In the genomic region with DNA sequence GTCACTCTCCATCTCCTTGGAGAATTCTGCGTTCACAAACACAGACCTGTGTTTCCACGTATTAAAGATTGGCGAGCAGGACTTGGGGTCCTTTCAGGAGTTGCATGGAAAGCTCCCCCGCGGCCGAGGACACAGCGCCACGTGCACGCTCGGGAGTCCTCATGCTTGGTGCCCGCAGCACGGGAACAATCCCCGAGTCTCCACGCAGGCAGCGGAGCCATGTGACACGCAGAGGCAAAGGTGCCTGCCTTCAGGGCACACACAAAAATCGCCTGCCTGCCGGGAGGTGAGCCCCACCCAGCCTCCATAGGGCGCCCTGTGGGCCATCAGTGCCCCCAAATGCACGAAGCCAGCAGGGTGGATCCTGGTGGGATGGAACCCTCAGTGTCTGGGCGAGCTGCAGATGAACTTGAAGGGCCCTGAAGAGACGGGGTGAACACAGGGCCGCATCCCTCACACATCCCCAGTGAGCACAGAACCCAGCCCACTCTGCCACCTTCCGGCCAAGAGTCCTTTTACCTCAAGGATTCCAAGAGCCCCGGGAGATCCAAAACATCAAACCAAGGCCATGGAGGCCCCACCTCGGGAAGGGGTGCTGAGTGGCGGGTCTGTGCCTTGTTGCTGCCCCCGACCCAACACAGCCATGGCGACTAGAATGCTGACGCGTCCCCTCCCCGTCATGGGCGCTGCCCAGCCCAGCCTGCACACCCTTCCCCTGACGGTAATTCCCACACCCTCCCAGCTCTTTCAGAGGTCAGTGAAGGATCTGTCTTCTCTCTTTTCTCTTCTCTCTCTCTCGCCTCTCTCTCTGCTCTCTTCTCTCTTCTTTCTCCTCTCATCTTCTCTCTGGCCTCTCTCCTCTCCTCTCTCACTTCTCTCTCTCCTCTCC, we compare ENCODE assay signal across 14 cellular contexts. TPM values are rescaled to one million over a fixed set of nuclear protein-coding genes. Genes with fewer than 3 reads are reported as not detected.
DNase-seq lines count a peak whose midpoint lies in the region; ATAC-seq, FAIRE-seq and TF ChIP-seq lines count a peak whose summit lies in the region.
"Had no signal": no experiment of that assay in that cellular context is flagged by ENCODE, and none has a peak within 500 bp of the region (broad histone marks: within the 10 kb centered on the region; RNA-seq: fewer than 3 reads in every experiment).

No MANE protein-coding gene starts in this region.

- ATAC-seq in left cardiac atrium (no peak), HepG2 (peak; percentile 66), upper lobe of right lung (no peak)
- ATAC-seq: effector memory CD8-positive, alpha-beta T cell; left lobe of liver had no signal

- intact Hi-C loops in left cardiac atrium (cut with DNase I) (no loop called here), left ventricle myocardium inferior (cut with micrococcal nuclease) (no loop called here), HepG2 (cut with micrococcal nuclease; ENCODE audit: unreplicated experiment) (loop anchor here (1.0 kb wide), 1 partner anchor 49 kb away; no protein-coding TSS in a partner anchor), upper lobe of right lung (cut with DNase I) (no loop called here), colonic mucosa (cut with DNase I) (no loop called here)

- H3K36me3 ChIP-seq in left ventricle myocardium inferior (no peaks in the 10 kb centered on the region), HepG2 (replicated peaks in 1 of 2; ENCODE audit: control insufficient read depth in 1 of 2, insufficient read depth in 2 of 2, low read length in 2 of 2) (no peaks in the 10 kb centered on the region), upper lobe of right lung (no peaks in the 10 kb centered on the region), colonic mucosa (no peaks in the 10 kb centered on the region)
- H3K36me3 ChIP-seq: ascending aorta, neural progenitor cell had no signal

- H3K9me3 ChIP-seq in left ventricle myocardium inferior (replicated peaks) = no peaks in the 10 kb centered on the region
- H3K9me3 ChIP-seq in HepG2 (ENCODE audit: low read length) = no peaks in the 10 kb centered on the region
- no peaks in the 10 kb centered on the region for H3K9me3 ChIP-seq in upper lobe of right lung
- H3K9me3 ChIP-seq in colonic mucosa = no peaks in the 10 kb centered on the region
- H3K9me3 ChIP-seq: ascending aorta had no signal

- TF ChIP-seq CTCF in left ventricle myocardium inferior (IDR thresholded peaks at IDR 0.05; ENCODE audit: borderline replicate concordance) (no peak), HepG2 (CRISPR knock-in tag; IDR thresholded peaks at IDR 0.05) (peak; percentile 55), upper lobe of right lung (IDR thresholded peaks at IDR 0.05) (no peak), colonic mucosa (IDR thresholded peaks at IDR 0.05) (no peak)

- H3K4me3 ChIP-seq in left ventricle myocardium inferior (no peak overlapping the region), HepG2 (replicated peaks in 1 of 3; ENCODE audit: insufficient read depth in 1 of 3, low read depth in 2 of 3, low read length in 3 of 3) (no peak overlapping the region), upper lobe of right lung (no peak overlapping the region), colonic mucosa (no peak overlapping the region)
- H3K4me3 ChIP-seq: ascending aorta, neural progenitor cell had no signal

- no peak overlapping the region for H3K27ac ChIP-seq in left ventricle myocardium inferior (replicated peaks)
- no peak overlapping the region for H3K27ac ChIP-seq in HepG2 (ENCODE audit: extremely low read length, insufficient read depth, low read length)
- H3K27ac ChIP-seq in upper lobe of right lung = no peak overlapping the region
- no peak overlapping the region for H3K27ac ChIP-seq in colonic mucosa
- H3K27ac ChIP-seq: ascending aorta, neural progenitor cell had no signal

- POLR2A ChIA-PET in HepG2 (lab: Yijun Ruan, JAX) = no interaction called here

- BruUV-seq in HepG2 (replicated peaks; lab: Mats Ljungman, UMichigan) = no TSS peak

- no peaks in the 10 kb centered on the region for H4K20me1 ChIP-seq in HepG2 (ENCODE audit: insufficient read depth, low read length)

- DNase-seq in left cardiac atrium (peak; percentile 9), left ventricle myocardium inferior (no peak), RKO (ENCODE audit: low spot score) (peak; percentile 23), HepG2 (ENCODE audit: low spot score) (peak; percentile 7), upper lobe of right lung (peak; percentile 51), colonic mucosa (no peak), ureter (ENCODE audit: low spot score) (no peak)
- no peak for DNase-seq in stimulated activated CD4-positive, alpha-beta T cell treated with anti-CD3 and anti-CD28 coated beads, Interleukin-4, amount 100 ng/mL, for 4 hours
- DNase-seq: C1 segment of cervical spinal cord; effector memory CD8-positive, alpha-beta T cell; NCI-H2029 had no signal

- TF ChIP-seq EP300 in HepG2 (IDR thresholded peaks at IDR 0.05; ENCODE audit: low read depth in 2 of 2, low read length in 2 of 2) (no peak), HepG2 (CRISPR knock-in tag; IDR thresholded peaks at IDR 0.05; ENCODE audit: borderline replicate concordance) (no peak)

- no peak overlapping the region for H2AFZ ChIP-seq in HepG2 (ENCODE audit: low read length)
- H2AFZ ChIP-seq: neural progenitor cell had no signal

- H3K4me2 ChIP-seq in HepG2 (ENCODE audit: low read depth, low read length) = no peak overlapping the region
- H3K4me2 ChIP-seq: neural progenitor cell had no signal

- H3K4me1 ChIP-seq in left ventricle myocardium inferior (peaks cover 3% of the 10 kb centered on the region), HepG2 (ENCODE audit: insufficient read depth, low read length) (no peaks in the 10 kb centered on the region), upper lobe of right lung (no peaks in the 10 kb centered on the region), colonic mucosa (no peaks in the 10 kb centered on the region)
- H3K4me1 ChIP-seq: ascending aorta, neural progenitor cell had no signal

- no peaks in the 10 kb centered on the region for H3K79me2 ChIP-seq in HepG2 (ENCODE audit: insufficient read depth, low read length)

- H3K9ac ChIP-seq in HepG2 (ENCODE audit: insufficient read depth, low read depth, low read length) (no peak overlapping the region), colonic mucosa (ENCODE audit: low read depth in 2 of 2, low read length in 2 of 2) (no peak overlapping the region)
- H3K9ac ChIP-seq: neural progenitor cell had no signal

- CTCF ChIA-PET in HepG2 (lab: Yijun Ruan, JAX; ENCODE audit: low intra/inter-chr PET ratio, low total read pairs) = interaction anchor here (1.1 to 1.3 kb wide), 2 partner anchors 50 to 232 kb away, joined by 4 to 6 read pairs; no protein-coding TSS in a partner anchor

- no peak for TF ChIP-seq POLR2A in HepG2 (IDR thresholded peaks at IDR 0.05; ENCODE audit: insufficient read depth in 1 of 2, low read depth in 2 of 2, low read length in 2 of 2)

- TF ChIP-seq RAD21 in HepG2 (CRISPR knock-in tag; IDR thresholded peaks at IDR 0.05) = no peak

- peaks cover 35% of the 10 kb centered on the region for H3K27me3 ChIP-seq in left ventricle myocardium inferior (ENCODE audit: low read depth)
- peaks cover 7 to 41% of the 10 kb centered on the region in 2 experiments; a peak in 3 of 5 replicates for H3K27me3 ChIP-seq in HepG2 (ENCODE audit: control insufficient read depth in 1 of 2, insufficient read depth in 2 of 2, low read length in 2 of 2)
- peaks cover 24% of the 10 kb centered on the region for H3K27me3 ChIP-seq in upper lobe of right lung
- no peaks in the 10 kb centered on the region for H3K27me3 ChIP-seq in colonic mucosa
- H3K27me3 ChIP-seq: ascending aorta, neural progenitor cell had no signal

- in situ Hi-C loops in HepG2 (cut with HindIII; ENCODE audit: extremely low pct_ligation_motif_present, low pct_unique_long_range_greater_than_20kb) = no loop called here

- FAIRE-seq in HepG2 (lab: Jason Lieb, UNC) = no peak

- WGBS in HepG2 (ENCODE audit: low lambda C conversion rate) = 56% methylated on average over 10 of the region's 35 CpGs

TF ChIP-seq in HepG2, 621 proteins besides CTCF, POLR2A, EP300 and RAD21 (continues in another document):
- 0 out of 2 replicates have a peak, but pooled peaks have one; percentile 13 for TF ChIP-seq STAG1 (CRISPR knock-in tag; IDR thresholded peaks at IDR 0.05)
- no peak for TF ChIP-seq RBM39 (IDR thresholded peaks at IDR 0.05; ENCODE audit: low read depth, low read length, poor library complexity, severe bottlenecking)

RNA-seq across cellular contexts. Expression of gene CFAP46, which starts 55.9 kb away (rescaled TPM):
- total RNA-seq in left cardiac atrium (1 to 10 TPM; 1.2 to 1.7 TPM), left ventricle myocardium inferior (0.99 TPM), HepG2 (2016; rRNA removed; fragmentation: Illumina TruSeq; extraction: Trizol) (0.74 and 0.84 TPM in 2 replicates), upper lobe of right lung (0.52 TPM), colonic mucosa (under 1 TPM in 1 of 2 donors, not detected in 1; 0.13 TPM), ureter (1.7 TPM)
- not detected in 2 replicates for total RNA-seq in HepG2 (2016; cell fraction: cytosol; rRNA removed; fragmentation: Illumina TruSeq; extraction: Trizol; ENCODE audit: low read depth)
- 0.87 and 1.1 TPM in 2 replicates for total RNA-seq in HepG2 (2016; cell fraction: insoluble cytoplasmic fraction; rRNA removed; fragmentation: Illumina TruSeq; extraction: Trizol)
- 0.21 and 0.34 TPM in 2 replicates for total RNA-seq in HepG2 (2016; cell fraction: membrane; rRNA removed; fragmentation: Illumina TruSeq; extraction: Trizol)
- 0.53 and 1.3 TPM in 2 replicates for total RNA-seq in HepG2 (2016; cell fraction: nucleus; rRNA removed; fragmentation: Illumina TruSeq; extraction: Trizol)
- 0.10 and 0.24 TPM in 2 replicates for polyA plus RNA-seq in HepG2 (2011; rRNA removed)
- 0.13 and 0.19 TPM in 2 replicates for polyA plus RNA-seq in HepG2 (2011; cell fraction: cytosol; rRNA removed)
- 0.05 and 0.27 TPM in 2 replicates for polyA plus RNA-seq in HepG2 (2011; cell fraction: nucleus; rRNA removed)
- 0.12 and 0.16 TPM in 2 replicates for polyA plus RNA-seq in HepG2 (2012)
- polyA plus RNA-seq in HepG2 (2016; cell fraction: cytosol; fragmentation: Illumina TruSeq; extraction: Trizol; ENCODE audit: low read depth) = 0.18 and 0.26 TPM in 2 replicates
- polyA plus RNA-seq in HepG2 (2016; cell fraction: insoluble cytoplasmic fraction; fragmentation: Illumina TruSeq; extraction: Trizol; ENCODE audit: low read depth) = 0.86 and 1.2 TPM in 2 replicates
- 0.33 and 0.34 TPM in 2 replicates for polyA plus RNA-seq in HepG2 (2016; cell fraction: membrane; fragmentation: Illumina TruSeq; extraction: Trizol; ENCODE audit: low read depth)
- 0.60 and 0.65 TPM in 2 replicates for polyA plus RNA-seq in HepG2 (2016; cell fraction: nucleus; fragmentation: Illumina TruSeq; extraction: Trizol; ENCODE audit: insufficient read depth, low read depth)
- polyA minus RNA-seq in HepG2 (2011; rRNA and poly(A)+ RNA removed; ENCODE audit: low replicate concordance) = 0.06 TPM in 1 of 2 replicates, not detected in the other
- not detected in 2 replicates for polyA minus RNA-seq in HepG2 (2011; cell fraction: cytosol; rRNA and poly(A)+ RNA removed)
- polyA minus RNA-seq in HepG2 (2011; cell fraction: nucleus; rRNA and poly(A)+ RNA removed) = 0.26 TPM in 1 of 2 replicates, not detected in the other
- total RNA-seq: ascending aorta had no signal

Comparison
In these comparisons a context has a peak if more than half of its experiments do, and no peak if none do; other contexts are left out.
1. DNase-seq: peak in left cardiac atrium (single experiment), RKO (single experiment), HepG2 (single experiment) and upper lobe of right lung (single experiment); none in left ventricle myocardium inferior (single experiment), stimulated activated CD4-positive, alpha-beta T cell treated with anti-CD3 and anti-CD28 coated beads, Interleukin-4, amount 100 ng/mL, for 4 hours (0 of 2), colonic mucosa (single experiment) and ureter (single experiment).